ENCODE assay signal across 9 cellular contexts in the genomic region with DNA sequence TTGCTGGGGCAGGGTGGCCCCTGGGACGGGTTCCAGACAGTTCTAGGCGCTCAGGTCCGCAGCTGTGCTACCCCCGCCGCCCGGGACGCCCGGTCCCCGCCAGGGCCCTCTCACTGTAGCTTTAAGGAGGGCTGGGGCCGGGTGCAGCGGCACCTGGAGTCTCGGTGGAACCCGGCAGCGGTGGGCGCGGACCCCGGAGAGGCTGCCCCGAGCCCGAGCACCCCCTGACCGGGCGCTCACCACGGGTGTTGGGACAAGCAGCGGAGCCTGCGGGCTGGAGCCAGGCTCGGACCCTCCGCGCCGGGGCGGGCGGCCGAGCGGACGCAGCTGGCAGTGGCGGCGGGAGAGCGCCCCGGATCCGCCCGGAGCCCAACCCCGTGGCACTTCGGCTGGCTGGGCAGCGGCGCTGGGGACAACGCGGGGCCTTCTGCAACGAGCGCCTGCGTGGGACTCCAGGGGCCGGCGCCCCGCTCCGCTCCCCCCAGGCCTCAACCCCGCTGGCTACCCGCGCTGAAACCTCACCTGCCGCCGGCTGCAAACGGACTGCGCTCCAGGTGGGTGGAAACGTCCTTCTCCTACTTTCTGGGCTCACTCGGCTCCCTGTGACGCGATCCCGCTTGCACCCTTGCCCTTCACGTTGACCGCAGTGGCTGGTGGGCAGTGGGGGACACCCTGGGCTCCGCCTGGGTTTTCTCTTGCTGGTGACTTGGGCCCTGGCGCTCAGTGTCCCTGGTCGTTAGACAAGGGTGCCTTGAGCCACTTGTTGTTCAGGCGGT.
DNase-seq lines count a peak whose midpoint lies in the region; ATAC-seq and TF ChIP-seq lines count a peak whose summit lies in the region.
"Had no signal": no experiment of that assay in that cellular context is flagged by ENCODE, and none has a peak within 500 bp of the region (broad histone marks: within the 10 kb centered on the region; RNA-seq: fewer than 3 reads in every experiment).

No MANE protein-coding gene starts in this region.

- intact Hi-C loops in adrenal gland (cut with DNase I) = no loop called here

- no peak for ATAC-seq in HG03457 (IDR thresholded peaks at IDR 0.05; ENCODE audit: unreplicated experiment)

- TF ChIP-seq CTCF in adrenal gland (IDR thresholded peaks at IDR 0.05) = no peak

- peaks cover 4 to 8% of the 10 kb centered on the region in 2 donors for H3K4me1 ChIP-seq in adrenal gland (replicated peaks in 1 of 2)

- no peaks in the 10 kb centered on the region for H3K36me3 ChIP-seq in adrenal gland (replicated peaks in 1 of 2)

- no peaks in the 10 kb centered on the region for H3K27me3 ChIP-seq in adrenal gland

- TF ChIP-seq POLR2A in adrenal gland (IDR thresholded peaks at IDR 0.05) = peak in 1 of 2 donors; percentile 44

- H3K9me3 ChIP-seq in adrenal gland (replicated peaks in 1 of 3) = peaks cover 0 to 4% (median 0%) of the 10 kb centered on the region in 3 donors

- DNase-seq in DMS 273 (lab: John Stamatoyannopoulos, UW; ENCODE audit: unreplicated experiment) (peak; percentile 69), DMS 273 treated with DMSO at 0.1 percent for 48 hours (lab: John Stamatoyannopoulos, UW) (no peak), adrenal gland (peak in 6 of 7 donors; percentile 35 to 61 (median 50)), kidney tubule cell (ENCODE audit: low spot score) (peak; percentile 27), islet precursor cell (no peak), pons (ENCODE audit: low spot score) (no peak)
- DNase-seq in stimulated activated CD4-positive, alpha-beta T cell treated with anti-CD3 and anti-CD28 coated beads, Interleukin-4, amount 100 ng/mL, for 1 hour = peak; percentile 40

- 2 to 9% (median 4%) methylated on average over 14 to 70 of the region's 70 CpGs for WGBS in adrenal gland, 4 donors

- H3K4me3 ChIP-seq in adrenal gland = peak overlapping the region; percentile 29 to 85 (median 72)

- H3K27ac ChIP-seq in adrenal gland = peak overlapping the region in 4 of 5 donors; percentile 75 to 89 (median 79)
- H3K27ac ChIP-seq: 22Rv1 had no signal

Comparison
In these comparisons a context has a peak if more than half of its experiments do, and no peak if none do; other contexts are left out.
1. DNase-seq: peak in DMS 273 (single experiment), adrenal gland (6 of 7), kidney tubule cell (single experiment) and stimulated activated CD4-positive, alpha-beta T cell treated with anti-CD3 and anti-CD28 coated beads, Interleukin-4, amount 100 ng/mL, for 1 hour (single experiment); none in DMS 273 treated with DMSO at 0.1 percent for 48 hours (single experiment), islet precursor cell (single experiment) and pons (single experiment).